8 cellular contexts compared by ENCODE assay signal in the genomic region with DNA sequence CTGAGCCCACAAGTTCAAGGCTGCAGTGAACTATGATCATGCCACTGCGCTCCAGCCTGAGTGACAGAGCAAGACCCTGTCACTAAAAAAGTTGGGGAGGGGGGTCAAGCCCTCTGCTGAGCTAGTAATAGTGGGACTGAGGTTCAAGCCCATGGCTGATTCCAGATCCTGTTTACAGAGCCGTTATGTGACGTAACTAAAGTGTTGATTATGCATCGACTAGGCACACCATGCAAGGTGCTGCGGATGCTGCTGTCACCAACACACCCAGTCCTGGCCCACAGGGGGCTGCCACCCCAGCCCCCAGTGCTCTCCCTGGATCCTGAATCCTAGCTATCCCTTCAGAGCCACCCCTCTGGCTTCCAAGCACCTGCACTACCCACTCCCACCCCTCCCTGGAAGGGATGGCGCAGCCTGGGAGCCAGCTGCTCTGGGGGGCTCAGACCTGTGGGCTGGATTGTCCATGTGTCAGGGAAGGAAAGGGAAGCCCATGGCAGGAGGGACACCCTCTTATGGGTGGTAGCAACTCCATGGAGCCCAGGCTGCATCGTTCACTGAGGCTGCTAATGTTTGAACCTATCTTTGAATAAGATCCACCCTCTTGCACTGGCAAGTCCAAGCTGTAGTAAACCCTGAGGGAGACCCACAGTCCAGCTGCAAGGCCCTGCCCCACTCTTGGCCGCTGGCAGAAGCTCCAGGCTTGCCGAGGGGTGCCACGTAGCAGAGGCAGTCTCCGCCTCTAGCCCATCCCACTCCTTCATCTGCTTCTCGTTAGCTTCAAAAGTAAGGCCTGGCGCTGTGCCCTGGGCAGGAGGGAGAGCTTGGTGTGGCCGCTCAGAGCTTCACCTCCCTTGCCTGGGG.
DNase-seq lines count a peak whose midpoint lies in the region; ATAC-seq and TF ChIP-seq lines count a peak whose summit lies in the region.

No MANE protein-coding gene starts in this region.

- H3K36me3 ChIP-seq in muscle layer of colon (ENCODE audit: insufficient read depth, low read length): no peaks in the 10 kb centered on the region

- DNase-seq in ELF-1 (ENCODE audit: low read depth, low spot score): peak; percentile 52
- DNase-seq in NCI-H446 (lab: John Stamatoyannopoulos, UW): peak; percentile 90 to 92
- no peak for DNase-seq in HEK293T (ENCODE audit: extremely low spot score)

- peak overlapping the region; percentile 9 to 37 for H3K4me3 ChIP-seq in muscle layer of colon (ENCODE audit: low read depth in 1 of 2, low read length in 2 of 2)

- H3K9ac ChIP-seq in muscle layer of colon (ENCODE audit: low read length): peak overlapping the region; percentile 2

- H3K27me3 Mint-ChIP-seq in dendritic cell treated with granulocyte-macrophage colony-stimulating factor and Interleukin-4, amounts not matched to agents 40 ng/mL and 50 ng/mL, for 4 days: peaks cover 51% of the 10 kb centered on the region

- no peaks in the 10 kb centered on the region for H3K9me3 Mint-ChIP-seq in dendritic cell treated with granulocyte-macrophage colony-stimulating factor and Interleukin-4, amounts not matched to agents 40 ng/mL and 50 ng/mL, for 4 days

- H3K27ac ChIP-seq in muscle layer of colon (ENCODE audit: low read depth, low read length): peak overlapping the region; percentile 70

- intact Hi-C loops in dendritic cell treated with granulocyte-macrophage colony-stimulating factor and Interleukin-4, amounts not matched to agents 40 ng/mL and 50 ng/mL, for 4 days (cut with micrococcal nuclease): no loop called here

- H3K27me3 ChIP-seq in muscle layer of colon (ENCODE audit: control insufficient read depth in 1 of 2, insufficient read depth in 2 of 2, low read length in 2 of 2): no peaks in the 10 kb centered on the region

- H3K9me3 ChIP-seq in muscle layer of colon (ENCODE audit: low read length): no peaks in the 10 kb centered on the region

- no peak overlapping the region for H3K27ac Mint-ChIP-seq in dendritic cell treated with granulocyte-macrophage colony-stimulating factor and Interleukin-4, amounts not matched to agents 40 ng/mL and 50 ng/mL, for 4 days

- CTCF ChIA-PET in HEK293T (lab: Yijun Ruan, JAX): no interaction called here

- POLR2A ChIA-PET in HEK293T (lab: Yijun Ruan, JAX): no interaction called here

- peaks cover 38% of the 10 kb centered on the region for H3K4me1 ChIP-seq in muscle layer of colon (ENCODE audit: insufficient read depth, low read length)

- peaks cover 31% of the 10 kb centered on the region for H3K4me1 Mint-ChIP-seq in dendritic cell treated with granulocyte-macrophage colony-stimulating factor and Interleukin-4, amounts not matched to agents 40 ng/mL and 50 ng/mL, for 4 days (ENCODE audit: low read depth)

- ATAC-seq in GM18505 (IDR thresholded peaks at IDR 0.05; ENCODE audit: unreplicated experiment) (no peak), HG02588 (IDR thresholded peaks at IDR 0.05; ENCODE audit: unreplicated experiment) (no peak), HG03520 (IDR thresholded peaks at IDR 0.05; ENCODE audit: unreplicated experiment) (no peak)

- no peaks in the 10 kb centered on the region for H3K36me3 Mint-ChIP-seq in dendritic cell treated with granulocyte-macrophage colony-stimulating factor and Interleukin-4, amounts not matched to agents 40 ng/mL and 50 ng/mL, for 4 days (ENCODE audit: low read depth)

- TF ChIP-seq POLR2A in GM18505 (IDR thresholded peaks at IDR 0.05; ENCODE audit: borderline replicate concordance, extremely low read depth, insufficient read depth, insufficient read length): no peak

- H3K4me3 Mint-ChIP-seq in dendritic cell treated with granulocyte-macrophage colony-stimulating factor and Interleukin-4, amounts not matched to agents 40 ng/mL and 50 ng/mL, for 4 days: peak overlapping the region; percentile 17

TF ChIP-seq in HEK293T, 16 proteins besides CTCF, POLR2A, EP300 and RAD21:
- TF ChIP-seq BHLHE40 (IDR thresholded peaks at IDR 0.05; ENCODE audit: borderline replicate concordance): no peak
- TF ChIP-seq, protein P1, sequence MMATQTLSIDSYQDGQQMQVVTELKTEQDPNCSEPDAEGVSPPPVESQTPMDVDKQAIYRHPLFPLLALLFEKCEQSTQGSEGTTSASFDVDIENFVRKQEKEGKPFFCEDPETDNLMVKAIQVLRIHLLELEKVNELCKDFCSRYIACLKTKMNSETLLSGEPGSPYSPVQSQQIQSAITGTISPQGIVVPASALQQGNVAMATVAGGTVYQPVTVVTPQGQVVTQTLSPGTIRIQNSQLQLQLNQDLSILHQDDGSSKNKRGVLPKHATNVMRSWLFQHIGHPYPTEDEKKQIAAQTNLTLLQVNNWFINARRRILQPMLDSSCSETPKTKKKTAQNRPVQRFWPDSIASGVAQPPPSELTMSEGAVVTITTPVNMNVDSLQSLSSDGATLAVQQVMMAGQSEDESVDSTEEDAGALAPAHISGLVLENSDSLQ (IDR thresholded peaks at IDR 0.05): no peak
- no peak for TF ChIP-seq LEF1 (IDR thresholded peaks at IDR 0.05; ENCODE audit: borderline replicate concordance)
- TF ChIP-seq FOXM1 (IDR thresholded peaks at IDR 0.05; ENCODE audit: borderline replicate concordance): no peak
- TF ChIP-seq L3MBTL2 (conservative IDR thresholded peaks at IDR 0.05): no peak
- no peak for TF ChIP-seq TARDBP (IDR thresholded peaks at IDR 0.05)
- TF ChIP-seq ARNT (IDR thresholded peaks at IDR 0.05): no peak
- no peak for TF ChIP-seq FOXA1 (IDR thresholded peaks at IDR 0.05)
- TF ChIP-seq ELF4 (IDR thresholded peaks at IDR 0.05): no peak
- no peak for TF ChIP-seq ZNF384 (IDR thresholded peaks at IDR 0.05)
- no peak for TF ChIP-seq NFRKB (IDR thresholded peaks at IDR 0.05)
- no peak for TF ChIP-seq SUZ12 (IDR thresholded peaks at IDR 0.05)
- no peak for TF ChIP-seq FOXK2 (IDR thresholded peaks at IDR 0.05)
- TF ChIP-seq CTBP1 (IDR thresholded peaks at IDR 0.05; ENCODE audit: borderline replicate concordance): no peak
- no peak for TF ChIP-seq HDGF (IDR thresholded peaks at IDR 0.05; ENCODE audit: borderline replicate concordance)
- TF ChIP-seq SP1 (IDR thresholded peaks at IDR 0.05): no peak
